In genomic region chr11:8863838-8864237, GRCh38 we compare ENCODE assay signal across 14 cellular contexts. TPM values are rescaled to one million over a fixed set of nuclear protein-coding genes. Genes with fewer than 3 reads are reported as not detected.
DNase-seq lines count a peak whose midpoint lies in the region; ATAC-seq and TF ChIP-seq lines count a peak whose summit lies in the region.
"Had no signal": no experiment of that assay in that cellular context is flagged by ENCODE, and none has a peak within 500 bp of the region (broad histone marks: within the 10 kb centered on the region; RNA-seq: fewer than 3 reads in every experiment).

No MANE protein-coding gene starts in this region.

- no peaks in the 10 kb centered on the region for H3K9me2 ChIP-seq in GM23338 (ENCODE audit: insufficient read depth)

- ATAC-seq in GM23338: no peak
- ATAC-seq: left lobe of liver had no signal

- no peak overlapping the region for H2AFZ ChIP-seq in GM23338

- TF ChIP-seq CTCF in GM23338 (conservative IDR thresholded peaks at IDR 0.05; ENCODE audit: low read depth in 2 of 2) (no peak), fibroblast of villous mesenchyme (IDR thresholded peaks at IDR 0.05; ENCODE audit: insufficient read depth, low read depth, low read length) (no peak), stomach (IDR thresholded peaks at IDR 0.05) (no peak)

- no peak overlapping the region for H3K27ac Mint-ChIP-seq in GM23338

- WGBS in stomach, 5 donors: 61 to 88% (median 73%) methylated on average over 1 of the region's 1 CpG

- no peak overlapping the region for H3K4me3 Mint-ChIP-seq in GM23338

- H3K4me1 ChIP-seq in GM23338 (ENCODE audit: insufficient read depth) (peaks cover 7% of the 10 kb centered on the region), stomach (peaks cover 3 to 37% (median 16%) of the 10 kb centered on the region in 4 donors)

- H3K4me3 ChIP-seq in GM23338: no peak overlapping the region
- H3K4me3 ChIP-seq in fibroblast of villous mesenchyme (ENCODE audit: low read depth, low read length): no peak overlapping the region
- no peak overlapping the region for H3K4me3 ChIP-seq in stomach
- H3K4me3 ChIP-seq: esophagus muscularis mucosa had no signal

- H3K36me3 ChIP-seq in GM23338 (ENCODE audit: insufficient read depth) (no peaks in the 10 kb centered on the region), stomach (no peaks in the 10 kb centered on the region)
- H3K36me3 ChIP-seq: esophagus muscularis mucosa had no signal

- DNase-seq in GM23338 (ENCODE audit: low spot score): no peak
- peak; percentile 46 for DNase-seq in amniotic stem cell (lab: John Stamatoyannopoulos, UW)
- peak; percentile 73 for DNase-seq in fibroblast of villous mesenchyme (ENCODE audit: low read depth)
- no peak for DNase-seq in stomach
- no peak for DNase-seq in retina
- no peak for DNase-seq in cardiac septum (ENCODE audit: low spot score)
- DNase-seq in hypothalamus (lab: John Stamatoyannopoulos, UW): no peak
- no peak for DNase-seq in nucleus accumbens (lab: John Stamatoyannopoulos, UW)
- DNase-seq: activated CD8-positive, alpha-beta memory T cell treated with anti-CD3 and anti-CD28 coated beads, Interleukin-2, amount 50 U/mL, for 4 hours; amygdala; NCI-H1436; posterior cingulate gyrus had no signal

- H3K27me3 ChIP-seq in GM23338 (ENCODE audit: insufficient read depth): no peaks in the 10 kb centered on the region
- no peaks in the 10 kb centered on the region for H3K27me3 ChIP-seq in stomach
- H3K27me3 ChIP-seq: esophagus muscularis mucosa had no signal

- peaks cover 11% of the 10 kb centered on the region; the same call in 1 of the 2 replicates for H3K79me2 ChIP-seq in GM23338 (replicated peaks; ENCODE audit: insufficient read depth)

- no peaks in the 10 kb centered on the region for H3K36me3 Mint-ChIP-seq in GM23338 (ENCODE audit: low read depth)

- intact Hi-C loops in stomach (cut with DNase I; ENCODE audit: low total_unique reads) (no loop called here), cardiac septum (cut with DNase I) (no loop called here)

- peaks cover 10% of the 10 kb centered on the region for H3K27me3 Mint-ChIP-seq in GM23338 (ENCODE audit: insufficient read depth, low read depth, poor library complexity)

- no peaks in the 10 kb centered on the region for H3K9me3 Mint-ChIP-seq in GM23338

- H3K4me1 Mint-ChIP-seq in GM23338: peaks cover 36% of the 10 kb centered on the region

- no peaks in the 10 kb centered on the region for H3K9me3 ChIP-seq in stomach
- H3K9me3 ChIP-seq: esophagus muscularis mucosa had no signal

- no peaks in the 10 kb centered on the region for H3F3A ChIP-seq in GM23338 (replicated peaks; ENCODE audit: low read depth)

- H4K20me1 ChIP-seq in GM23338 (replicated peaks; ENCODE audit: insufficient read depth): no peaks in the 10 kb centered on the region

- TF ChIP-seq POLR2A in stomach (IDR thresholded peaks at IDR 0.05): no peak

- H3K27ac ChIP-seq in GM23338 (ENCODE audit: low read depth) (no peak overlapping the region), stomach (peak overlapping the region in 4 of 5 donors; percentile 25 to 77 (median 45))

- TF ChIP-seq EP300 in stomach (IDR thresholded peaks at IDR 0.05): no peak

- peak overlapping the region; percentile 58 for H3K4me2 ChIP-seq in GM23338

TF ChIP-seq in GM23338, 12 proteins besides CTCF, POLR2A, EP300 and RAD21 (continues in another document):
- TF ChIP-seq ZNF331 (CRISPR knock-in tag; IDR thresholded peaks at IDR 0.05; ENCODE audit: low read depth) (no peak), CREB1 (CRISPR knock-in tag; IDR thresholded peaks at IDR 0.05; ENCODE audit: low read depth) (no peak), REST (IDR thresholded peaks at IDR 0.05; ENCODE audit: unreplicated experiment) (no peak), JUNB (IDR thresholded peaks at IDR 0.05; ENCODE audit: unreplicated experiment) (no peak)
- TF ChIP-seq, protein P1, sequence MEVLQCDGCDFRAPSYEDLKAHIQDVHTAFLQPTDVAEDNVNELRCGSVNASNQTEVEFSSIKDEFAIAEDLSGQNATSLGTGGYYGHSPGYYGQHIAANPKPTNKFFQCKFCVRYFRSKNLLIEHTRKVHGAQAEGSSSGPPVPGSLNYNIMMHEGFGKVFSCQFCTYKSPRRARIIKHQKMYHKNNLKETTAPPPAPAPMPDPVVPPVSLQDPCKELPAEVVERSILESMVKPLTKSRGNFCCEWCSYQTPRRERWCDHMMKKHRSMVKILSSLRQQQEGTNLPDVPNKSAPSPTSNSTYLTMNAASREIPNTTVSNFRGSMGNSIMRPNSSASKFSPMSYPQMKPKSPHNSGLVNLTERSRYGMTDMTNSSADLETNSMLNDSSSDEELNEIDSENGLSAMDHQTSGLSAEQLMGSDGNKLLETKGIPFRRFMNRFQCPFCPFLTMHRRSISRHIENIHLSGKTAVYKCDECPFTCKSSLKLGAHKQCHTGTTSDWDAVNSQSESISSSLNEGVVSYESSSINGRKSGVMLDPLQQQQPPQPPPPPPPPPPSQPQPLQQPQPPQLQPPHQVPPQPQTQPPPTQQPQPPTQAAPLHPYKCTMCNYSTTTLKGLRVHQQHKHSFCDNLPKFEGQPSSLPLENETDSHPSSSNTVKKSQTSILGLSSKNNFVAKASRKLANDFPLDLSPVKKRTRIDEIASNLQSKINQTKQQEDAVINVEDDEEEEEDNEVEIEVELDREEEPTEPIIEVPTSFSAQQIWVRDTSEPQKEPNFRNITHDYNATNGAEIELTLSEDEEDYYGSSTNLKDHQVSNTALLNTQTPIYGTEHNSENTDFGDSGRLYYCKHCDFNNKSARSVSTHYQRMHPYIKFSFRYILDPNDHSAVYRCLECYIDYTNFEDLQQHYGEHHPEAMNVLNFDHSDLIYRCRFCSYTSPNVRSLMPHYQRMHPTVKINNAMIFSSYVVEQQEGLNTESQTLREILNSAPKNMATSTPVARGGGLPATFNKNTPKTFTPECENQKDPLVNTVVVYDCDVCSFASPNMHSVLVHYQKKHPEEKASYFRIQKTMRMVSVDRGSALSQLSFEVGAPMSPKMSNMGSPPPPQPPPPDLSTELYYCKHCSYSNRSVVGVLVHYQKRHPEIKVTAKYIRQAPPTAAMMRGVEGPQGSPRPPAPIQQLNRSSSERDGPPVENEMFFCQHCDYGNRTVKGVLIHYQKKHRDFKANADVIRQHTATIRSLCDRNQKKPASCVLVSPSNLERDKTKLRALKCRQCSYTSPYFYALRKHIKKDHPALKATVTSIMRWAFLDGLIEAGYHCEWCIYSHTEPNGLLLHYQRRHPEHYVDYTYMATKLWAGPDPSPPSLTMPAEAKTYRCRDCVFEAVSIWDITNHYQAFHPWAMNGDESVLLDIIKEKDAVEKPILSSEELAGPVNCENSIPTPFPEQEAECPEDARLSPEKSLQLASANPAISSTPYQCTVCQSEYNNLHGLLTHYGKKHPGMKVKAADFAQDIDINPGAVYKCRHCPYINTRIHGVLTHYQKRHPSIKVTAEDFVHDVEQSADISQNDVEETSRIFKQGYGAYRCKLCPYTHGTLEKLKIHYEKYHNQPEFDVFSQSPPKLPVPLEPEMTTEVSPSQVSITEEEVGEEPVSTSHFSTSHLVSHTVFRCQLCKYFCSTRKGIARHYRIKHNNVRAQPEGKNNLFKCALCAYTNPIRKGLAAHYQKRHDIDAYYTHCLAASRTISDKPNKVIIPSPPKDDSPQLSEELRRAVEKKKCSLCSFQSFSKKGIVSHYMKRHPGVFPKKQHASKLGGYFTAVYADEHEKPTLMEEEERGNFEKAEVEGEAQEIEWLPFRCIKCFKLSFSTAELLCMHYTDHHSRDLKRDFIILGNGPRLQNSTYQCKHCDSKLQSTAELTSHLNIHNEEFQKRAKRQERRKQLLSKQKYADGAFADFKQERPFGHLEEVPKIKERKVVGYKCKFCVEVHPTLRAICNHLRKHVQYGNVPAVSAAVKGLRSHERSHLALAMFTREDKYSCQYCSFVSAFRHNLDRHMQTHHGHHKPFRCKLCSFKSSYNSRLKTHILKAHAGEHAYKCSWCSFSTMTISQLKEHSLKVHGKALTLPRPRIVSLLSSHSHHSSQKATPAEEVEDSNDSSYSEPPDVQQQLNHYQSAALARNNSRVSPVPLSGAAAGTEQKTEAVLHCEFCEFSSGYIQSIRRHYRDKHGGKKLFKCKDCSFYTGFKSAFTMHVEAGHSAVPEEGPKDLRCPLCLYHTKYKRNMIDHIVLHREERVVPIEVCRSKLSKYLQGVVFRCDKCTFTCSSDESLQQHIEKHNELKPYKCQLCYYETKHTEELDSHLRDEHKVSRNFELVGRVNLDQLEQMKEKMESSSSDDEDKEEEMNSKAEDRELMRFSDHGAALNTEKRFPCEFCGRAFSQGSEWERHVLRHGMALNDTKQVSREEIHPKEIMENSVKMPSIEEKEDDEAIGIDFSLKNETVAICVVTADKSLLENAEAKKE (CRISPR knock-in tag; IDR thresholded peaks at IDR 0.05): no peak

RNA-seq across cellular contexts. Expression of gene AKIP1, which starts 47.2 kb away (rescaled TPM):
- total RNA-seq in GM23338 (2014; rRNA removed; shearing (Covaris generic)): 14.0 and 16.7 TPM in 2 replicates
- 11.1 and 11.2 TPM in 2 replicates for polyA plus RNA-seq in GM23338 (2016; fragmentation: Nextera tagmentation; extraction: Ambion mirVana)
- 59.6 and 74.3 TPM in 2 replicates for total RNA-seq in fibroblast of villous mesenchyme
- 10 to 100 TPM in 3 of 5 donors, under 1 TPM in 1, not detected in 1; 0.89 to 21.1 (median 17.9) TPM for total RNA-seq in stomach
- 10 to 100 TPM; 16.8 to 26.8 (median 23.4) TPM for polyA plus RNA-seq in stomach
- total RNA-seq in cardiac septum: 28.1 TPM

Comparison
In these comparisons a context has a peak if more than half of its experiments do, and no peak if none do; other contexts are left out.
1. DNase-seq: peak in amniotic stem cell (single experiment) and fibroblast of villous mesenchyme (single experiment); none in GM23338 (single experiment), stomach (single experiment), retina (single experiment), cardiac septum (single experiment), hypothalamus (0 of 51) and nucleus accumbens (0 of 56).